9 cellular contexts compared by ENCODE assay signal in genomic region chr7:100568176-100568935, GRCh38. TPM values are rescaled to one million over a fixed set of nuclear protein-coding genes. Genes with fewer than 3 reads are reported as not detected.
DNase-seq lines count a peak whose midpoint lies in the region; ATAC-seq and TF ChIP-seq lines count a peak whose summit lies in the region.
"Had no signal": no experiment of that assay in that cellular context is flagged by ENCODE, and none has a peak within 500 bp of the region (broad histone marks: within the 10 kb centered on the region; RNA-seq: fewer than 3 reads in every experiment).

No MANE protein-coding gene starts in this region.

- peak in 2 of 3 donors; percentile 81 to 86 for DNase-seq in Peyer's patch
- no peak for DNase-seq in effector memory CD4-positive, alpha-beta T cell
- DNase-seq in posterior vena cava (ENCODE audit: low spot score): peak; percentile 57
- no peak for DNase-seq in NCI-H2196 treated with DMSO at 0.1 percent for 48 hours (lab: John Stamatoyannopoulos, UW; ENCODE audit: unreplicated experiment)
- no peak for DNase-seq in A172 (ENCODE audit: low spot score)
- DNase-seq: MM.1S had no signal

- no peaks in the 10 kb centered on the region for H3K27me3 ChIP-seq in Peyer's patch
- H3K27me3 ChIP-seq in effector memory CD4-positive, alpha-beta T cell (replicated peaks; ENCODE audit: control insufficient read depth, insufficient read depth, low read length, poor library complexity, severe bottlenecking): no peaks in the 10 kb centered on the region

- intact Hi-C loops in posterior vena cava (cut with DNase I): loop anchor here in 1 of 2 donors (10.0 kb wide), 1 partner anchor 286 kb away; the partner anchor contains the start of gene SLC12A9

- H3K4me3 ChIP-seq in Peyer's patch: no peak overlapping the region
- no peak overlapping the region for H3K4me3 ChIP-seq in effector memory CD4-positive, alpha-beta T cell (ENCODE audit: insufficient read depth, low read depth, low read length, poor library complexity, severe bottlenecking)
- H3K4me3 ChIP-seq: SK-N-MC had no signal

- peaks cover 0 to 8% (median 0%) of the 10 kb centered on the region in 3 donors for H3K36me3 ChIP-seq in Peyer's patch
- peaks cover 11% of the 10 kb centered on the region for H3K36me3 ChIP-seq in effector memory CD4-positive, alpha-beta T cell (ENCODE audit: control insufficient read depth, insufficient read depth, low read length)

- peak overlapping the region in 3 of 4 donors; percentile 55 to 69 (median 55) for H3K27ac ChIP-seq in Peyer's patch
- H3K27ac ChIP-seq in effector memory CD4-positive, alpha-beta T cell (ENCODE audit: insufficient read depth, low read length, poor library complexity, severe bottlenecking): peak overlapping the region; percentile 25

- H3K4me1 ChIP-seq in Peyer's patch: peaks cover 0 to 53% (median 19%) of the 10 kb centered on the region in 4 donors
- H3K4me1 ChIP-seq in effector memory CD4-positive, alpha-beta T cell (ENCODE audit: control insufficient read depth, insufficient read depth, low read length, poor library complexity, severe bottlenecking): peaks cover 37% of the 10 kb centered on the region

- TF ChIP-seq POLR2A in GM15510 (IDR thresholded peaks at IDR 0.05; ENCODE audit: borderline replicate concordance, extremely low read depth, insufficient read length) (peak; percentile 25), Peyer's patch (IDR thresholded peaks at IDR 0.05) (no peak)

- no peak for TF ChIP-seq CTCF in Peyer's patch (IDR thresholded peaks at IDR 0.05)

- ATAC-seq in GM18498 (IDR thresholded peaks at IDR 0.05; ENCODE audit: unreplicated experiment): no peak

- no peaks in the 10 kb centered on the region for H3K9me3 ChIP-seq in Peyer's patch
- no peaks in the 10 kb centered on the region for H3K9me3 ChIP-seq in effector memory CD4-positive, alpha-beta T cell (ENCODE audit: control insufficient read depth, low read length)

RNA-seq across cellular contexts. Expression of gene SAP25, which starts 5.3 kb away (rescaled TPM):
- total RNA-seq in Peyer's patch: 10 to 100 TPM in 3 of 4 donors, 1 to 10 TPM in 1; 2.5 to 18.2 (median 13.4) TPM
- total RNA-seq in posterior vena cava: 1 to 10 TPM; 2.8 to 5.0 TPM
- total RNA-seq in A172 (2014; rRNA removed; shearing (Covaris generic)): 0.19 and 0.55 TPM in 2 replicates

RNA-seq across cellular contexts. Expression of gene LRCH4, which starts 17.6 kb away (rescaled TPM):
- total RNA-seq in Peyer's patch: 100 to 1,000 TPM in 3 of 4 donors, 10 to 100 TPM in 1; 76.7 to 232 (median 156) TPM
- total RNA-seq in posterior vena cava: 10 to 100 TPM; 28.5 to 30.7 TPM
- total RNA-seq in A172 (2014; rRNA removed; shearing (Covaris generic)): 10.7 and 11.4 TPM in 2 replicates

RNA-seq across cellular contexts. Expression of gene FBXO24, which starts 17.8 kb away (rescaled TPM):
- total RNA-seq in Peyer's patch (1 to 10 TPM in 2 of 4 donors, not detected in 2; 1.1 to 2.8 TPM), posterior vena cava (under 1 TPM; 0.14 to 0.51 TPM)
- total RNA-seq in A172 (2014; rRNA removed; shearing (Covaris generic)): 0.48 TPM in 1 of 2 replicates, not detected in the other

RNA-seq across cellular contexts. Expression of gene AGFG2, which starts 29.4 kb away (rescaled TPM):
- total RNA-seq in Peyer's patch (10 to 100 TPM; 38.4 to 63.6 (median 49.9) TPM), posterior vena cava (10 to 100 TPM; 18.8 to 20.4 TPM)
- 6.8 and 8.8 TPM in 2 replicates for total RNA-seq in A172 (2014; rRNA removed; shearing (Covaris generic))

RNA-seq across cellular contexts. Expression of gene PCOLCE, which starts 33.8 kb away (rescaled TPM):
- total RNA-seq in Peyer's patch (10 to 100 TPM in 2 of 4 donors, 1 to 10 TPM in 2; 1.8 to 53.6 (median 9.8) TPM), posterior vena cava (100 to 1,000 TPM in 1 of 2 donors, 10 to 100 TPM in 1; 79.5 to 230 TPM)
- total RNA-seq in A172 (2014; rRNA removed; shearing (Covaris generic)): 18.0 and 38.9 TPM in 2 replicates

Comparison
In these comparisons a context has a peak if more than half of its experiments do, and no peak if none do; other contexts are left out.
1. DNase-seq: peak in Peyer's patch (2 of 3) and posterior vena cava (single experiment); none in effector memory CD4-positive, alpha-beta T cell (0 of 3), NCI-H2196 treated with DMSO at 0.1 percent for 48 hours (single experiment) and A172 (single experiment).